ENCODE assay signal across 1 cellular context in the genomic region with DNA sequence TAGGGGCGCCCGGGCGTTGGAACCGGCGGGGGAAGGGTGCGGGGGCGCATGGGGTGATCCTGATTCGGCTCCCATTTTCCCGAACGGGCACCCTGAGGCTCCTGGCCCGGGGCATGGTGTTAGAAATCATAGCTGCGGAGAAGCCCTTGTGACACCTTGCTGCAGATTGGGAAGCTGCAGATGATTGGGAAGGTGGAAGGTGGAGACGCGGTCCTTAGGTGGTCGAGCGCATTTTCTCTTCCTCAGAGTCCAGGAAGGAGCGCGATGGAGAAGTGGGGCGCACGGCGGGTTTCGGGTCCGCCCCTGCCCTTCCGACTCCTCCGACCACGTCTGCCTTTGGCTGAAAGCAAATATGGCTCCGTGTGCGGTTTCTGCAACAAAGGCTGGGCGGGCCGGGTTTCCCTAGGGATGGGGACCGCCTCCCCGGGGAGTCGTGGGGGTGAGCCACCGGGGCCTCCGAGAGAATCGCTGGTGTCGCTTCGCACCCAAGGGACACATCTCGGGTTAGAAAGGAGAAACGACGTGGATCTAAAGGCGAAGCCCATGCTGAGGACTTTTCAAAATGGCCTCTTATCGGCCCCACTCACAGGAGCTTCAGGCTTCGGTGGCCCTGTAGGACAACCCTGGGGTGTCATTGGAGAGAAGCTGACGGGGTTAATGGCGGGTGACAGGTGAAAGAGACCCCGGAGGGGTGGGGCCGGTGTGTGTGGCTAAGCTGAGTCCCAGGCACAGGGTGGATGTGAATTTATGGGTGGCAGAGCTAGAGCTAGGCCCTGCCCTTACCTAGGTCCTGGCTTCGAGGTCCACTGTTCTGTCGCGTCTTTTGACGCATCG.
TF ChIP-seq lines count a peak whose summit lies in the region.

No MANE protein-coding gene starts in this region.

TF ChIP-seq in HepG2, 621 proteins besides CTCF, POLR2A, EP300 and RAD21 (continued from another document and continues in another):
- TF ChIP-seq, protein P1, sequence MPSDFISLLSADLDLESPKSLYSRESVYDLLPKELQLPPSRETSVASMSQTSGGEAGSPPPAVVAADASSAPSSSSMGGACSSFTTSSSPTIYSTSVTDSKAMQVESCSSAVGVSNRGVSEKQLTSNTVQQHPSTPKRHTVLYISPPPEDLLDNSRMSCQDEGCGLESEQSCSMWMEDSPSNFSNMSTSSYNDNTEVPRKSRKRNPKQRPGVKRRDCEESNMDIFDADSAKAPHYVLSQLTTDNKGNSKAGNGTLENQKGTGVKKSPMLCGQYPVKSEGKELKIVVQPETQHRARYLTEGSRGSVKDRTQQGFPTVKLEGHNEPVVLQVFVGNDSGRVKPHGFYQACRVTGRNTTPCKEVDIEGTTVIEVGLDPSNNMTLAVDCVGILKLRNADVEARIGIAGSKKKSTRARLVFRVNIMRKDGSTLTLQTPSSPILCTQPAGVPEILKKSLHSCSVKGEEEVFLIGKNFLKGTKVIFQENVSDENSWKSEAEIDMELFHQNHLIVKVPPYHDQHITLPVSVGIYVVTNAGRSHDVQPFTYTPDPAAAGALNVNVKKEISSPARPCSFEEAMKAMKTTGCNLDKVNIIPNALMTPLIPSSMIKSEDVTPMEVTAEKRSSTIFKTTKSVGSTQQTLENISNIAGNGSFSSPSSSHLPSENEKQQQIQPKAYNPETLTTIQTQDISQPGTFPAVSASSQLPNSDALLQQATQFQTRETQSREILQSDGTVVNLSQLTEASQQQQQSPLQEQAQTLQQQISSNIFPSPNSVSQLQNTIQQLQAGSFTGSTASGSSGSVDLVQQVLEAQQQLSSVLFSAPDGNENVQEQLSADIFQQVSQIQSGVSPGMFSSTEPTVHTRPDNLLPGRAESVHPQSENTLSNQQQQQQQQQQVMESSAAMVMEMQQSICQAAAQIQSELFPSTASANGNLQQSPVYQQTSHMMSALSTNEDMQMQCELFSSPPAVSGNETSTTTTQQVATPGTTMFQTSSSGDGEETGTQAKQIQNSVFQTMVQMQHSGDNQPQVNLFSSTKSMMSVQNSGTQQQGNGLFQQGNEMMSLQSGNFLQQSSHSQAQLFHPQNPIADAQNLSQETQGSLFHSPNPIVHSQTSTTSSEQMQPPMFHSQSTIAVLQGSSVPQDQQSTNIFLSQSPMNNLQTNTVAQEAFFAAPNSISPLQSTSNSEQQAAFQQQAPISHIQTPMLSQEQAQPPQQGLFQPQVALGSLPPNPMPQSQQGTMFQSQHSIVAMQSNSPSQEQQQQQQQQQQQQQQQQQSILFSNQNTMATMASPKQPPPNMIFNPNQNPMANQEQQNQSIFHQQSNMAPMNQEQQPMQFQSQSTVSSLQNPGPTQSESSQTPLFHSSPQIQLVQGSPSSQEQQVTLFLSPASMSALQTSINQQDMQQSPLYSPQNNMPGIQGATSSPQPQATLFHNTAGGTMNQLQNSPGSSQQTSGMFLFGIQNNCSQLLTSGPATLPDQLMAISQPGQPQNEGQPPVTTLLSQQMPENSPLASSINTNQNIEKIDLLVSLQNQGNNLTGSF (CRISPR knock-in tag; IDR thresholded peaks at IDR 0.05): no peak
- TF ChIP-seq NRL (CRISPR knock-in tag; IDR thresholded peaks at IDR 0.05; ENCODE audit: borderline replicate concordance) (no peak; the same call in 1 of the 2 replicates), PCBP1 (IDR thresholded peaks at IDR 0.05; ENCODE audit: borderline replicate concordance, low read depth, low read length) (peak; percentile 67; the same call in 1 of the 2 replicates), SNAI1 (CRISPR knock-in tag; IDR thresholded peaks at IDR 0.05; ENCODE audit: borderline replicate concordance) (no peak), YY1 (IDR thresholded peaks at IDR 0.05; ENCODE audit: insufficient read depth, insufficient replicate concordance, low read depth, low read length) (peak; percentile 88), KLF12 (CRISPR knock-in tag; IDR thresholded peaks at IDR 0.05; ENCODE audit: borderline replicate concordance) (no peak), DMAP1 (CRISPR knock-in tag; IDR thresholded peaks at IDR 0.05) (no peak; the same call in 1 of the 2 replicates), ZNF644 (CRISPR knock-in tag; IDR thresholded peaks at IDR 0.05; ENCODE audit: low read depth) (no peak), NR2C2 (CRISPR knock-in tag; IDR thresholded peaks at IDR 0.05; ENCODE audit: borderline replicate concordance) (no peak), KMT2A (CRISPR knock-in tag; IDR thresholded peaks at IDR 0.05) (no peak), SCMH1 (CRISPR knock-in tag; IDR thresholded peaks at IDR 0.05; ENCODE audit: borderline replicate concordance) (no peak), ZNF292 (CRISPR knock-in tag; IDR thresholded peaks at IDR 0.05; ENCODE audit: borderline replicate concordance, low read depth) (peak; percentile 23; the same call in 1 of the 2 replicates), ELF1 (CRISPR knock-in tag; IDR thresholded peaks at IDR 0.05) (no peak), NCOA1 (CRISPR knock-in tag; IDR thresholded peaks at IDR 0.05) (0 out of 2 replicates have a peak, but pooled peaks have one; percentile 6), ZSCAN20 (CRISPR knock-in tag; IDR thresholded peaks at IDR 0.05; ENCODE audit: borderline replicate concordance) (no peak), HMG20A (CRISPR knock-in tag; IDR thresholded peaks at IDR 0.05; ENCODE audit: borderline replicate concordance) (no peak), FOXM1 (CRISPR knock-in tag; IDR thresholded peaks at IDR 0.05) (no peak), MTA3 (CRISPR knock-in tag; IDR thresholded peaks at IDR 0.05) (no peak), ASH2L (IDR thresholded peaks at IDR 0.05; ENCODE audit: insufficient read length, low read depth, low read length) (peak; percentile 32), ZNF891 (CRISPR knock-in tag; IDR thresholded peaks at IDR 0.05) (peak; percentile 37; the same call in 1 of the 2 replicates), ZNF138 (CRISPR knock-in tag; IDR thresholded peaks at IDR 0.05; ENCODE audit: low read depth) (no peak), KMT2B (CRISPR knock-in tag; IDR thresholded peaks at IDR 0.05) (no peak), SMAD3 (CRISPR knock-in tag; IDR thresholded peaks at IDR 0.05) (no peak), NONO (IDR thresholded peaks at IDR 0.05) (no peak), NONO (CRISPR knock-in tag; conservative IDR thresholded peaks at IDR 0.05) (0 out of 2 replicates have a peak, but pooled peaks have one; percentile 3), CBFB (CRISPR knock-in tag; IDR thresholded peaks at IDR 0.05) (no peak), ZNF766 (CRISPR knock-in tag; IDR thresholded peaks at IDR 0.05; ENCODE audit: borderline replicate concordance) (no peak), BRCA1 (CRISPR knock-in tag; IDR thresholded peaks at IDR 0.05) (no peak), U2AF1 (optimal IDR thresholded peaks at IDR 0.05; ENCODE audit: low read depth, low read length) (no peak), SRSF4 (IDR thresholded peaks at IDR 0.05; ENCODE audit: low read depth, low read length, poor library complexity, severe bottlenecking) (no peak), RXRB (CRISPR knock-in tag; IDR thresholded peaks at IDR 0.05; ENCODE audit: borderline replicate concordance) (no peak)
- TF ChIP-seq, protein P2, sequence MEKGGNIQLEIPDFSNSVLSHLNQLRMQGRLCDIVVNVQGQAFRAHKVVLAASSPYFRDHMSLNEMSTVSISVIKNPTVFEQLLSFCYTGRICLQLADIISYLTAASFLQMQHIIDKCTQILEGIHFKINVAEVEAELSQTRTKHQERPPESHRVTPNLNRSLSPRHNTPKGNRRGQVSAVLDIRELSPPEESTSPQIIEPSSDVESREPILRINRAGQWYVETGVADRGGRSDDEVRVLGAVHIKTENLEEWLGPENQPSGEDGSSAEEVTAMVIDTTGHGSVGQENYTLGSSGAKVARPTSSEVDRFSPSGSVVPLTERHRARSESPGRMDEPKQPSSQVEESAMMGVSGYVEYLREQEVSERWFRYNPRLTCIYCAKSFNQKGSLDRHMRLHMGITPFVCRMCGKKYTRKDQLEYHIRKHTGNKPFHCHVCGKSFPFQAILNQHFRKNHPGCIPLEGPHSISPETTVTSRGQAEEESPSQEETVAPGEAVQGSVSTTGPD (CRISPR knock-in tag; IDR thresholded peaks at IDR 0.05): no peak
- TF ChIP-seq, protein P3, sequence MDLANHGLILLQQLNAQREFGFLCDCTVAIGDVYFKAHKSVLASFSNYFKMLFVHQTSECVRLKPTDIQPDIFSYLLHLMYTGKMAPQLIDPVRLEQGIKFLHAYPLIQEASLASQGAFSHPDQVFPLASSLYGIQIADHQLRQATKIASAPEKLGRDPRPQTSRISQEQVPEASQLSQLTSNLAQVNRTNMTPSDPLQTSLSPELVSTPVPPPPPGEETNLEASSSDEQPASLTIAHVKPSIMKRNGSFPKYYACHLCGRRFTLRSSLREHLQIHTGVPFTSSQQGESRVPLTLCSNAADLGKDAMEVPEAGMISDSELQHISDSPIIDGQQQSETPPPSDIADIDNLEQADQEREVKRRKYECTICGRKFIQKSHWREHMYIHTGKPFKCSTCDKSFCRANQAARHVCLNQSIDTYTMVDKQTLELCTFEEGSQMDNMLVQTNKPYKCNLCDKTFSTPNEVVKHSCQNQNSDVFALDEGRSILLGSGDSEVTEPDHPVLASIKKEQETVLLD (CRISPR knock-in tag; IDR thresholded peaks at IDR 0.05; ENCODE audit: low read depth): no peak; the same call in 1 of the 2 replicates
- TF ChIP-seq, protein P4, sequence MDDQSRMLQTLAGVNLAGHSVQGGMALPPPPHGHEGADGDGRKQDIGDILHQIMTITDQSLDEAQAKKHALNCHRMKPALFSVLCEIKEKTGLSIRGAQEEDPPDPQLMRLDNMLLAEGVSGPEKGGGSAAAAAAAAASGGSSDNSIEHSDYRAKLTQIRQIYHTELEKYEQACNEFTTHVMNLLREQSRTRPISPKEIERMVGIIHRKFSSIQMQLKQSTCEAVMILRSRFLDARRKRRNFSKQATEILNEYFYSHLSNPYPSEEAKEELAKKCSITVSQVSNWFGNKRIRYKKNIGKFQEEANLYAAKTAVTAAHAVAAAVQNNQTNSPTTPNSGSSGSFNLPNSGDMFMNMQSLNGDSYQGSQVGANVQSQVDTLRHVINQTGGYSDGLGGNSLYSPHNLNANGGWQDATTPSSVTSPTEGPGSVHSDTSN (CRISPR knock-in tag; IDR thresholded peaks at IDR 0.05; ENCODE audit: borderline replicate concordance): no peak
- TF ChIP-seq, protein P5, sequence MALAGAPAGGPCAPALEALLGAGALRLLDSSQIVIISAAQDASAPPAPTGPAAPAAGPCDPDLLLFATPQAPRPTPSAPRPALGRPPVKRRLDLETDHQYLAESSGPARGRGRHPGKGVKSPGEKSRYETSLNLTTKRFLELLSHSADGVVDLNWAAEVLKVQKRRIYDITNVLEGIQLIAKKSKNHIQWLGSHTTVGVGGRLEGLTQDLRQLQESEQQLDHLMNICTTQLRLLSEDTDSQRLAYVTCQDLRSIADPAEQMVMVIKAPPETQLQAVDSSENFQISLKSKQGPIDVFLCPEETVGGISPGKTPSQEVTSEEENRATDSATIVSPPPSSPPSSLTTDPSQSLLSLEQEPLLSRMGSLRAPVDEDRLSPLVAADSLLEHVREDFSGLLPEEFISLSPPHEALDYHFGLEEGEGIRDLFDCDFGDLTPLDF (CRISPR knock-in tag; IDR thresholded peaks at IDR 0.05): no peak
- TF ChIP-seq, protein P6, sequence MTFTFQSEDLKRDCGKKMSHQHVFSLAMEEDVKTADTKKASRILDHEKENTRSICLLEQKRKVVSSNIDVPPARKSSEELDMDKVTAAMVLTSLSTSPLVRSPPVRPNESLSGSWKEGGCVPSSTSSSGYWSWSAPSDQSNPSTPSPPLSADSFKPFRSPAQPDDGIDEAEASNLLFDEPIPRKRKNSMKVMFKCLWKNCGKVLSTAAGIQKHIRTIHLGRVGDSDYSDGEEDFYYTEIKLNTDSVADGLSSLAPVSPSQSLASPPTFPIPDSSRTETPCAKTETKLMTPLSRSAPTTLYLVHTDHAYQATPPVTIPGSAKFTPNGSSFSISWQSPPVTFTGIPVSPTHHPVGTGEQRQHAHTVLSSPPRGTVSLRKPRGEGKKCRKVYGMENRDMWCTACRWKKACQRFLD (CRISPR knock-in tag; IDR thresholded peaks at IDR 0.05; ENCODE audit: borderline replicate concordance): no peak
- TF ChIP-seq, protein P7, sequence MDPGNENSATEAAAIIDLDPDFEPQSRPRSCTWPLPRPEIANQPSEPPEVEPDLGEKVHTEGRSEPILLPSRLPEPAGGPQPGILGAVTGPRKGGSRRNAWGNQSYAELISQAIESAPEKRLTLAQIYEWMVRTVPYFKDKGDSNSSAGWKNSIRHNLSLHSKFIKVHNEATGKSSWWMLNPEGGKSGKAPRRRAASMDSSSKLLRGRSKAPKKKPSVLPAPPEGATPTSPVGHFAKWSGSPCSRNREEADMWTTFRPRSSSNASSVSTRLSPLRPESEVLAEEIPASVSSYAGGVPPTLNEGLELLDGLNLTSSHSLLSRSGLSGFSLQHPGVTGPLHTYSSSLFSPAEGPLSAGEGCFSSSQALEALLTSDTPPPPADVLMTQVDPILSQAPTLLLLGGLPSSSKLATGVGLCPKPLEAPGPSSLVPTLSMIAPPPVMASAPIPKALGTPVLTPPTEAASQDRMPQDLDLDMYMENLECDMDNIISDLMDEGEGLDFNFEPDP (CRISPR knock-in tag; conservative IDR thresholded peaks at IDR 0.05): no peak
- TF ChIP-seq, protein P8, sequence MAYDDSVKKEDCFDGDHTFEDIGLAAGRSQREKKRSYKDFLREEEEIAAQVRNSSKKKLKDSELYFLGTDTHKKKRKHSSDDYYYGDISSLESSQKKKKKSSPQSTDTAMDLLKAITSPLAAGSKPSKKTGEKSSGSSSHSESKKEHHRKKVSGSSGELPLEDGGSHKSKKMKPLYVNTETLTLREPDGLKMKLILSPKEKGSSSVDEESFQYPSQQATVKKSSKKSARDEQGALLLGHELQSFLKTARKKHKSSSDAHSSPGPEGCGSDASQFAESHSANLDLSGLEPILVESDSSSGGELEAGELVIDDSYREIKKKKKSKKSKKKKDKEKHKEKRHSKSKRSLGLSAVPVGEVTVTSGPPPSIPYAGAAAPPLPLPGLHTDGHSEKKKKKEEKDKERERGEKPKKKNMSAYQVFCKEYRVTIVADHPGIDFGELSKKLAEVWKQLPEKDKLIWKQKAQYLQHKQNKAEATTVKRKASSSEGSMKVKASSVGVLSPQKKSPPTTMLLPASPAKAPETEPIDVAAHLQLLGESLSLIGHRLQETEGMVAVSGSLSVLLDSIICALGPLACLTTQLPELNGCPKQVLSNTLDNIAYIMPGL (CRISPR knock-in tag; IDR thresholded peaks at IDR 0.05; ENCODE audit: borderline replicate concordance in 1 of 2, low read depth in 1 of 2): peak in 1 of 2 experiments; percentile 24; a peak in 1 of 4 replicates
- TF ChIP-seq, protein P9, sequence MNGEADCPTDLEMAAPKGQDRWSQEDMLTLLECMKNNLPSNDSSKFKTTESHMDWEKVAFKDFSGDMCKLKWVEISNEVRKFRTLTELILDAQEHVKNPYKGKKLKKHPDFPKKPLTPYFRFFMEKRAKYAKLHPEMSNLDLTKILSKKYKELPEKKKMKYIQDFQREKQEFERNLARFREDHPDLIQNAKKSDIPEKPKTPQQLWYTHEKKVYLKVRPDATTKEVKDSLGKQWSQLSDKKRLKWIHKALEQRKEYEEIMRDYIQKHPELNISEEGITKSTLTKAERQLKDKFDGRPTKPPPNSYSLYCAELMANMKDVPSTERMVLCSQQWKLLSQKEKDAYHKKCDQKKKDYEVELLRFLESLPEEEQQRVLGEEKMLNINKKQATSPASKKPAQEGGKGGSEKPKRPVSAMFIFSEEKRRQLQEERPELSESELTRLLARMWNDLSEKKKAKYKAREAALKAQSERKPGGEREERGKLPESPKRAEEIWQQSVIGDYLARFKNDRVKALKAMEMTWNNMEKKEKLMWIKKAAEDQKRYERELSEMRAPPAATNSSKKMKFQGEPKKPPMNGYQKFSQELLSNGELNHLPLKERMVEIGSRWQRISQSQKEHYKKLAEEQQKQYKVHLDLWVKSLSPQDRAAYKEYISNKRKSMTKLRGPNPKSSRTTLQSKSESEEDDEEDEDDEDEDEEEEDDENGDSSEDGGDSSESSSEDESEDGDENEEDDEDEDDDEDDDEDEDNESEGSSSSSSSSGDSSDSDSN (CRISPR knock-in tag; IDR thresholded peaks at IDR 0.05): peak; percentile 43
